ENCODE assay signal across 8 cellular contexts in the genomic region with DNA sequence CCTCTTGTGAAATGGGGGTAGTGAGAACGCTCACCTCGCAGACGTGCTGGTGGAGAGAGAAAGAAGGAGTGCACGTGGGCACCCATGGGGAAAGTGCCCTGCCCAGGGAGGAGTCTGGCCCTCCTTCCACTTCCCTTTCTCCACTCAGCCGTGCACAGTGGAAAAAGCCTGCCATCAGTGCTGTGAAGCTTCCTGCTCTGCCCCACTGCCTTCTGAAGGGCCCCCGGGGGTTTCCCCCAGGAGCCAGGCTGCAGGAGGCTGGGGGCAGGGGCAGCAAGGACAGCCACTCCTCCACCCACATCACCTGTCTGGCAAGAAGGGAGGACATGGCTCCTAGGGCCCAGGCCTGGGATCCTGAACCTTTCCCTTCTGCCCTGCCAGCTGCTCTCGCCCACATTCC. TPM values are rescaled to one million over a fixed set of nuclear protein-coding genes. Genes with fewer than 3 reads are reported as not detected.
DNase-seq lines count a peak whose midpoint lies in the region; ATAC-seq and TF ChIP-seq lines count a peak whose summit lies in the region.

No MANE protein-coding gene starts in this region.

- TF ChIP-seq POLR2A in erythroblast (IDR thresholded peaks at IDR 0.05; ENCODE audit: low read length) = no peak

- H3K4me1 Mint-ChIP-seq in activated CD4-positive, alpha-beta memory T cell treated with anti-CD3 and anti-CD28 coated beads for 36 hours (ENCODE audit: low read depth) = peaks cover 16% of the 10 kb centered on the region
- H3K4me1 Mint-ChIP-seq in activated CD4-positive, alpha-beta memory T cell treated with anti-CD3 and anti-CD28 coated beads, Interleukin-2, amount 10 ng/mL, durations not matched to agents 7 days and 5 days = no peaks in the 10 kb centered on the region
- H3K4me1 Mint-ChIP-seq in IgD-negative memory B cell = peaks cover 29 to 58% (median 42%) of the 10 kb centered on the region in 3 donors

- H3K27ac Mint-ChIP-seq in activated CD4-positive, alpha-beta memory T cell treated with anti-CD3 and anti-CD28 coated beads for 36 hours = no peak overlapping the region
- no peak overlapping the region for H3K27ac Mint-ChIP-seq in activated CD4-positive, alpha-beta memory T cell treated with anti-CD3 and anti-CD28 coated beads, Interleukin-2, amount 10 ng/mL, durations not matched to agents 7 days and 5 days
- peak overlapping the region; percentile 90 to 96 (median 95) for H3K27ac Mint-ChIP-seq in IgD-negative memory B cell

- no peaks in the 10 kb centered on the region for H3K27me3 Mint-ChIP-seq in activated CD4-positive, alpha-beta memory T cell treated with anti-CD3 and anti-CD28 coated beads for 36 hours
- H3K27me3 Mint-ChIP-seq in activated CD4-positive, alpha-beta memory T cell treated with anti-CD3 and anti-CD28 coated beads, Interleukin-2, amount 10 ng/mL, durations not matched to agents 7 days and 5 days = peaks cover 11% of the 10 kb centered on the region
- H3K27me3 Mint-ChIP-seq in IgD-negative memory B cell = no peaks in the 10 kb centered on the region

- POLR2A ChIA-PET in activated CD4-positive, alpha-beta memory T cell treated with anti-CD3 and anti-CD28 coated beads for 36 hours (lab: Charles Lee) = no interaction called here
- POLR2A ChIA-PET in activated CD4-positive, alpha-beta memory T cell treated with anti-CD3 and anti-CD28 coated beads, Interleukin-2, amount 10 ng/mL, durations not matched to agents 7 days and 5 days (lab: Charles Lee) = no interaction called here

- peak; percentile 69 for DNase-seq in activated CD4-positive, alpha-beta memory T cell treated with anti-CD3 and anti-CD28 coated beads for 36 hours
- DNase-seq in activated CD4-positive, alpha-beta memory T cell treated with anti-CD3 and anti-CD28 coated beads, Interleukin-2, amount 10 ng/mL, durations not matched to agents 7 days and 5 days = no peak
- DNase-seq in activated T-cell treated with anti-CD3 and anti-CD28 coated beads for 48 hours (ENCODE audit: low read depth) = peak; percentile 18
- peak; percentile 38 for DNase-seq in stimulated activated CD4-positive, alpha-beta T cell treated with anti-CD3 and anti-CD28 coated beads, Interleukin-4, amount 100 ng/mL, for 24 hours
- DNase-seq in cardiac septum (ENCODE audit: low spot score) = no peak
- DNase-seq in erythroblast (lab: John Stamatoyannopoulos, UW) = no peak

- no peaks in the 10 kb centered on the region for H3K36me3 Mint-ChIP-seq in activated CD4-positive, alpha-beta memory T cell treated with anti-CD3 and anti-CD28 coated beads for 36 hours
- no peaks in the 10 kb centered on the region for H3K36me3 Mint-ChIP-seq in activated CD4-positive, alpha-beta memory T cell treated with anti-CD3 and anti-CD28 coated beads, Interleukin-2, amount 10 ng/mL, durations not matched to agents 7 days and 5 days (ENCODE audit: low read depth)
- peaks cover 2% of the 10 kb centered on the region for H3K36me3 Mint-ChIP-seq in IgD-negative memory B cell

- H3K4me3 Mint-ChIP-seq in activated CD4-positive, alpha-beta memory T cell treated with anti-CD3 and anti-CD28 coated beads for 36 hours = no peak overlapping the region
- H3K4me3 Mint-ChIP-seq in activated CD4-positive, alpha-beta memory T cell treated with anti-CD3 and anti-CD28 coated beads, Interleukin-2, amount 10 ng/mL, durations not matched to agents 7 days and 5 days = no peak overlapping the region
- H3K4me3 Mint-ChIP-seq in IgD-negative memory B cell = peak overlapping the region; percentile 64 to 89 (median 82)

- no peaks in the 10 kb centered on the region for H3K9me3 Mint-ChIP-seq in activated CD4-positive, alpha-beta memory T cell treated with anti-CD3 and anti-CD28 coated beads for 36 hours
- H3K9me3 Mint-ChIP-seq in activated CD4-positive, alpha-beta memory T cell treated with anti-CD3 and anti-CD28 coated beads, Interleukin-2, amount 10 ng/mL, durations not matched to agents 7 days and 5 days = no peaks in the 10 kb centered on the region
- no peaks in the 10 kb centered on the region for H3K9me3 Mint-ChIP-seq in IgD-negative memory B cell

- intact Hi-C loops in activated CD4-positive, alpha-beta memory T cell treated with anti-CD3 and anti-CD28 coated beads for 36 hours (cut with micrococcal nuclease) = no loop called here
- intact Hi-C loops in cardiac septum (cut with DNase I) = no loop called here

- CTCF ChIA-PET in activated CD4-positive, alpha-beta memory T cell treated with anti-CD3 and anti-CD28 coated beads for 36 hours (lab: Charles Lee) = interaction anchor here (0.8 to 24.0 kb wide), 4 partner anchors 9 to 168 kb away, joined by 3 to 1143 read pairs (median 19); no protein-coding TSS in a partner anchor
- CTCF ChIA-PET in activated CD4-positive, alpha-beta memory T cell treated with anti-CD3 and anti-CD28 coated beads, Interleukin-2, amount 10 ng/mL, durations not matched to agents 7 days and 5 days (lab: Charles Lee) = interaction anchor here (1.0 kb wide), 1 partner anchor 161 kb away, joined by 3 read pairs; no protein-coding TSS in a partner anchor

- no peak for ATAC-seq in HG02870 (IDR thresholded peaks at IDR 0.05; ENCODE audit: unreplicated experiment)

RNA-seq across cellular contexts. Expression of gene TP53I11, which starts 7.6 kb away (rescaled TPM):
- 10 to 100 TPM; 15.7 to 17.6 TPM for total RNA-seq in activated CD4-positive, alpha-beta memory T cell treated with anti-CD3 and anti-CD28 coated beads for 36 hours
- total RNA-seq in activated CD4-positive, alpha-beta memory T cell treated with anti-CD3 and anti-CD28 coated beads, Interleukin-2, amount 10 ng/mL, durations not matched to agents 7 days and 5 days = under 1 TPM; 0.73 to 0.81 TPM
- 44.0 TPM for polyA plus RNA-seq in IgD-negative memory B cell
- 38.4 TPM for total RNA-seq in cardiac septum

Comparison
In these comparisons a context has a peak if more than half of its experiments do, and no peak if none do; other contexts are left out.
1. DNase-seq: peak in activated CD4-positive, alpha-beta memory T cell treated with anti-CD3 and anti-CD28 coated beads for 36 hours (single experiment), activated T-cell treated with anti-CD3 and anti-CD28 coated beads for 48 hours (single experiment) and stimulated activated CD4-positive, alpha-beta T cell treated with anti-CD3 and anti-CD28 coated beads, Interleukin-4, amount 100 ng/mL, for 24 hours (single experiment); none in activated CD4-positive, alpha-beta memory T cell treated with anti-CD3 and anti-CD28 coated beads, Interleukin-2, amount 10 ng/mL, durations not matched to agents 7 days and 5 days (single experiment), cardiac septum (single experiment) and erythroblast (0 of 2).
2. RNA of gene TP53I11, which starts 7.6 kb away (total RNA-seq): 38.4 TPM in cardiac septum (single experiment) and 15.7 to 17.6 TPM in activated CD4-positive, alpha-beta memory T cell treated with anti-CD3 and anti-CD28 coated beads for 36 hours; 0.73 to 0.81 TPM in activated CD4-positive, alpha-beta memory T cell treated with anti-CD3 and anti-CD28 coated beads, Interleukin-2, amount 10 ng/mL, durations not matched to agents 7 days and 5 days; every median in the first group is over 4 times any median in the second.
3. H3K27ac Mint-ChIP-seq: peak in IgD-negative memory B cell (3 of 3); none in activated CD4-positive, alpha-beta memory T cell treated with anti-CD3 and anti-CD28 coated beads for 36 hours (single experiment) and activated CD4-positive, alpha-beta memory T cell treated with anti-CD3 and anti-CD28 coated beads, Interleukin-2, amount 10 ng/mL, durations not matched to agents 7 days and 5 days (single experiment).
4. H3K4me3 Mint-ChIP-seq: peak in IgD-negative memory B cell (4 of 4); none in activated CD4-positive, alpha-beta memory T cell treated with anti-CD3 and anti-CD28 coated beads for 36 hours (single experiment) and activated CD4-positive, alpha-beta memory T cell treated with anti-CD3 and anti-CD28 coated beads, Interleukin-2, amount 10 ng/mL, durations not matched to agents 7 days and 5 days (single experiment).